ENCODE assay signal across 8 cellular contexts in genomic region chr1:65003316-65003664, GRCh38. TPM values are rescaled to one million over a fixed set of nuclear protein-coding genes. Genes with fewer than 3 reads are reported as not detected.
DNase-seq lines count a peak whose midpoint lies in the region; ATAC-seq and TF ChIP-seq lines count a peak whose summit lies in the region.

No MANE protein-coding gene starts in this region.

- H3K36me3 ChIP-seq in prostate gland, result no peaks in the 10 kb centered on the region

- peaks cover 6% of the 10 kb centered on the region for H3K36me3 Mint-ChIP-seq in T-helper 1 cell treated with Interleukin-12 subunit alpha and Interleukin-12 subunit beta and Interleukin-4 antibody, amounts not matched to agents 30 μg/mL and 1 μg/mL, for 36 hours (ENCODE audit: low read depth)

- no peak for ATAC-seq in GM18867 (IDR thresholded peaks at IDR 0.05; ENCODE audit: unreplicated experiment)

- peaks cover 3% of the 10 kb centered on the region for H3K4me1 ChIP-seq in prostate gland (replicated peaks)

- H3K27me3 ChIP-seq in prostate gland (replicated peaks; ENCODE audit: insufficient read depth), result no peaks in the 10 kb centered on the region

- H3K4me3 Mint-ChIP-seq in T-helper 1 cell treated with Interleukin-12 subunit alpha and Interleukin-12 subunit beta and Interleukin-4 antibody, amounts not matched to agents 30 μg/mL and 1 μg/mL, for 36 hours, result peak overlapping the region; percentile 73

- peak overlapping the region; percentile 64 for H3K27ac Mint-ChIP-seq in T-helper 1 cell treated with Interleukin-12 subunit alpha and Interleukin-12 subunit beta and Interleukin-4 antibody, amounts not matched to agents 30 μg/mL and 1 μg/mL, for 36 hours

- WGBS in prostate gland, result 8% methylated on average over 11 of the region's 11 CpGs

- peaks cover 8% of the 10 kb centered on the region for H3K9me3 Mint-ChIP-seq in T-helper 1 cell treated with Interleukin-12 subunit alpha and Interleukin-12 subunit beta and Interleukin-4 antibody, amounts not matched to agents 30 μg/mL and 1 μg/mL, for 36 hours

- no peak for DNase-seq in fibroblast of pulmonary artery (ENCODE audit: low read depth)
- no peak for DNase-seq in prostate gland (ENCODE audit: low spot score)
- no peak for DNase-seq in putamen (ENCODE audit: low spot score)
- DNase-seq in DMS79 treated with DMSO at 0.1 percent for 48 hours (lab: John Stamatoyannopoulos, UW), result no peak
- no peak for DNase-seq in mesenteric fat pad (ENCODE audit: low spot score)

- H3K27ac ChIP-seq in prostate gland, result peak overlapping the region; percentile 86 to 90

- H3K4me3 ChIP-seq in GM08714 (ENCODE audit: low read length) (peak overlapping the region; percentile 45; the same call in 1 of the 2 replicates), fibroblast of pulmonary artery (replicated peaks; ENCODE audit: low read depth, low read length) (peak overlapping the region; percentile 57), prostate gland (peak overlapping the region; percentile 48 to 57)

- H3K27me3 Mint-ChIP-seq in T-helper 1 cell treated with Interleukin-12 subunit alpha and Interleukin-12 subunit beta and Interleukin-4 antibody, amounts not matched to agents 30 μg/mL and 1 μg/mL, for 36 hours (ENCODE audit: low read depth), result peaks cover 31% of the 10 kb centered on the region

- peaks cover 24% of the 10 kb centered on the region for H3K4me1 Mint-ChIP-seq in T-helper 1 cell treated with Interleukin-12 subunit alpha and Interleukin-12 subunit beta and Interleukin-4 antibody, amounts not matched to agents 30 μg/mL and 1 μg/mL, for 36 hours (ENCODE audit: low read depth)

- TF ChIP-seq CTCF in fibroblast of pulmonary artery (IDR thresholded peaks at IDR 0.05; ENCODE audit: low read length, missing control alignments) (no peak), prostate gland (IDR thresholded peaks at IDR 0.05) (no peak)

- intact Hi-C loops in prostate gland (cut with DNase I), result loop anchor here (5.0 kb wide), 2 partner anchors 36 to 64 kb away; partner anchors contain the start of gene JAK1

- H3K9me3 ChIP-seq in prostate gland, result no peaks in the 10 kb centered on the region

- no peak for TF ChIP-seq POLR2A in prostate gland (IDR thresholded peaks at IDR 0.05)

RNA-seq across cellular contexts. Expression of gene JAK1, which starts 36.9 kb away (rescaled TPM):
- total RNA-seq in prostate gland (100 to 1,000 TPM in 1 of 2 donors, 10 to 100 TPM in 1; 66.3 to 115 TPM), mesenteric fat pad (187 TPM)
